In genomic region chr20:62378215-62378614, GRCh38 we compare ENCODE assay signal across 17 cellular contexts. TPM values are rescaled to one million over a fixed set of nuclear protein-coding genes. Genes with fewer than 3 reads are reported as not detected.
DNase-seq lines count a peak whose midpoint lies in the region; ATAC-seq, FAIRE-seq and TF ChIP-seq lines count a peak whose summit lies in the region.
"Had no signal": no experiment of that assay in that cellular context is flagged by ENCODE, and none has a peak within 500 bp of the region (broad histone marks: within the 10 kb centered on the region; RNA-seq: fewer than 3 reads in every experiment).

No MANE protein-coding gene starts in this region.

- no peak for FAIRE-seq in H1 (lab: Jason Lieb, UNC)
- FAIRE-seq: endometrium, H54 had no signal

- peak overlapping the region; percentile 8 for H3K4ac ChIP-seq in H1 (replicated peaks; ENCODE audit: insufficient read length, low read depth, low read length)

- 59% methylated on average over 22 of the region's 22 CpGs for WGBS in right cardiac atrium
- WGBS in H1 (ENCODE audit: extremely low coverage in 1 of 2, insufficient coverage in 1 of 2, insufficient read length in 1 of 2, insufficient replicate concordance in 2 of 2, low coverage in 1 of 2, low lambda C conversion rate in 2 of 2, missing lambda C conversion rate in 1 of 2), 2 experiments, result 85% methylated on average over 14 of the region's 22 CpGs; no CpG with 5 or more reads in 1 of the 2 experiments

- H2AK5ac ChIP-seq in H1 (ENCODE audit: low read depth, low read length), result no peak overlapping the region

- no peak overlapping the region; the same call in 1 of the 2 replicates for H4K8ac ChIP-seq in H1 (ENCODE audit: extremely low read depth, insufficient read depth, low read length)

- no peak overlapping the region for H2BK120ac ChIP-seq in H1 (replicated peaks; ENCODE audit: low read depth, low read length)

- H3K4me3 ChIP-seq in right atrium auricular region (no peak overlapping the region), right cardiac atrium (ENCODE audit: low read length) (no peak overlapping the region), H1 (ENCODE audit: extremely low read depth in 1 of 4, insufficient read depth in 2 of 4, low read depth in 3 of 4, low read length in 4 of 4) (no peak overlapping the region), neural progenitor cell (no peak overlapping the region)

- H3K36me3 ChIP-seq in right atrium auricular region (no peaks in the 10 kb centered on the region), H1 (ENCODE audit: control insufficient read depth in 2 of 4, insufficient read depth in 4 of 4, low read length in 3 of 4) (peaks cover 0 to 5% (median 2%) of the 10 kb centered on the region in 4 experiments; a peak in 4 of 8 replicates), neural progenitor cell (no peaks in the 10 kb centered on the region)

- H3K4me2 ChIP-seq in H1 (ENCODE audit: insufficient read depth in 1 of 2, low read depth in 2 of 2, low read length in 2 of 2), result no peak overlapping the region
- H3K4me2 ChIP-seq in neural progenitor cell, result no peak overlapping the region

- no peak overlapping the region for H2BK20ac ChIP-seq in H1 (ENCODE audit: low read length)

- H4K91ac ChIP-seq in H1 (replicated peaks; ENCODE audit: insufficient read length, low read length), result peak overlapping the region; percentile 73

- H3K27ac ChIP-seq in right atrium auricular region, result peak overlapping the region; percentile 57 to 78
- no peak overlapping the region for H3K27ac ChIP-seq in right cardiac atrium (ENCODE audit: low read length)
- no peak overlapping the region for H3K27ac ChIP-seq in H1 (ENCODE audit: low read depth, low read length)
- peak overlapping the region; percentile 29 for H3K27ac ChIP-seq in neural progenitor cell

- H3K23ac ChIP-seq in H1 (ENCODE audit: insufficient read length), result no peak overlapping the region

- H4K5ac ChIP-seq in H1 (ENCODE audit: insufficient read length, low read depth, low read length), result peak overlapping the region; percentile 13

- H3K79me1 ChIP-seq in H1 (ENCODE audit: low read depth, low read length), result no peaks in the 10 kb centered on the region

- H3K9ac ChIP-seq in H1 (replicated peaks in 1 of 4; ENCODE audit: extremely low read depth in 1 of 4, low read depth in 3 of 4, low read length in 3 of 4) (no peak overlapping the region), neural progenitor cell (no peak overlapping the region)

- no peak overlapping the region for H3K56ac ChIP-seq in H1 (replicated peaks; ENCODE audit: insufficient read length, low read depth, low read length)

- H4K20me1 ChIP-seq in H1 (replicated peaks in 1 of 2; ENCODE audit: control insufficient read depth in 1 of 2, insufficient read depth in 2 of 2, low read length in 2 of 2) (peaks cover 0 to 8% of the 10 kb centered on the region in 2 experiments), neural progenitor cell (ENCODE audit: low read depth) (no peaks in the 10 kb centered on the region)

- intact Hi-C loops in right cardiac atrium (cut with DNase I), result loop anchor here in 1 of 4 donors (5.0 kb wide), 1 partner anchor 76 kb away; the partner anchor contains the start of gene ADRM1

- H2AFZ ChIP-seq in H1 (ENCODE audit: low read length) (no peak overlapping the region), neural progenitor cell (replicated peaks) (no peak overlapping the region)

- H3K27ac Mint-ChIP-seq in neural progenitor cell, result no peak overlapping the region
- H3K27ac Mint-ChIP-seq: activated naive CD4-positive, alpha-beta T cell treated with anti-CD3 and anti-CD28 coated beads, Interleukin-2, amount 50 U/mL, for 24 hours; naive thymus-derived CD4-positive, alpha-beta T cell had no signal

- H2BK12ac ChIP-seq in H1 (ENCODE audit: low read depth, low read length), result peak overlapping the region; percentile 84; the same call in 1 of the 2 replicates

- no peak overlapping the region; the same call in 1 of the 2 replicates for H3K18ac ChIP-seq in H1 (ENCODE audit: extremely low read depth, low read length)

- no peaks in the 10 kb centered on the region for H3K79me2 ChIP-seq in H1 (ENCODE audit: control insufficient read depth in 1 of 2, insufficient read depth in 2 of 2, low read length in 2 of 2)
- no peaks in the 10 kb centered on the region for H3K79me2 ChIP-seq in neural progenitor cell (ENCODE audit: low read depth)

- no peak for ATAC-seq in right cardiac atrium
- ATAC-seq in HG03196 (IDR thresholded peaks at IDR 0.05; ENCODE audit: unreplicated experiment), result no peak
- ATAC-seq: naive thymus-derived CD4-positive, alpha-beta T cell; PC-3 had no signal

- H3K4me1 ChIP-seq in right atrium auricular region (peaks cover 0 to 72% of the 10 kb centered on the region in 2 donors), right cardiac atrium (ENCODE audit: control insufficient read depth, insufficient read depth, low read length) (no peaks in the 10 kb centered on the region), H1 (replicated peaks in 1 of 4; ENCODE audit: control insufficient read depth in 3 of 4, insufficient read depth in 4 of 4, low read length in 3 of 4) (peaks cover 0 to 30% (median 28%) of the 10 kb centered on the region in 4 experiments; a peak in 6 of 7 replicates), neural progenitor cell (peaks cover 13% of the 10 kb centered on the region)

- no peak for TF ChIP-seq RAD21 in H1 (IDR thresholded peaks at IDR 0.05 in 1 of 2, conservative IDR thresholded peaks at IDR 0.05 in 1 of 2; ENCODE audit: low read depth in 2 of 2, low read length in 2 of 2)

- H3K27me3 ChIP-seq in right atrium auricular region (no peaks in the 10 kb centered on the region), right cardiac atrium (ENCODE audit: control insufficient read depth, insufficient read depth) (no peaks in the 10 kb centered on the region), H1 (replicated peaks in 1 of 4; ENCODE audit: control insufficient read depth in 3 of 4, extremely low read depth in 1 of 4, insufficient read depth in 3 of 4, low read length in 3 of 4) (no peaks in the 10 kb centered on the region), neural progenitor cell (no peaks in the 10 kb centered on the region)

- peaks cover 37% of the 10 kb centered on the region for H3F3A ChIP-seq in neural progenitor cell (ENCODE audit: low read depth)

- H3K14ac ChIP-seq in H1 (ENCODE audit: insufficient read length), result no peak overlapping the region

- peaks cover 4% of the 10 kb centered on the region for H3K9me3 Mint-ChIP-seq in neural progenitor cell

- POLR2A ChIA-PET in H1 (lab: Charles Lee; ENCODE audit: partially characterized antibody), result interaction anchor here (0.8 to 10.7 kb wide), 9 partner anchors 8 to 77 kb away, joined by 3 to 213 read pairs (median 4); partner anchors contain the start of genes LAMA5 and RPS21

- H3K4me1 Mint-ChIP-seq in neural progenitor cell, result peaks cover 11% of the 10 kb centered on the region

- H3K9me3 ChIP-seq in right atrium auricular region, result no peaks in the 10 kb centered on the region
- no peaks in the 10 kb centered on the region for H3K9me3 ChIP-seq in right cardiac atrium (ENCODE audit: control insufficient read depth, low read length)
- no peaks in the 10 kb centered on the region for H3K9me3 ChIP-seq in H1 (ENCODE audit: insufficient read depth in 2 of 2, low read depth in 1 of 2, low read length in 1 of 2)
- H3K9me3 ChIP-seq in neural progenitor cell (ENCODE audit: low read depth), result no peaks in the 10 kb centered on the region

- peaks cover 5% of the 10 kb centered on the region; the same call in 1 of the 2 replicates for H3K23me2 ChIP-seq in H1 (ENCODE audit: low read depth, low read length)

- peak overlapping the region; percentile 88; the same call in 1 of the 2 replicates for H2BK5ac ChIP-seq in H1 (ENCODE audit: low read depth, low read length)

- CTCF ChIA-PET in H1 (lab: Charles Lee; ENCODE audit: partially characterized antibody), result interaction anchor here (0.6 to 14.1 kb wide), 7 partner anchors 8 to 285 kb away, joined by 3 to 212 read pairs (median 3); partner anchors contain the start of genes LAMA5 and RPS21

- TF ChIP-seq EP300 in H1 (IDR thresholded peaks at IDR 0.05; ENCODE audit: borderline replicate concordance in 1 of 2, low read depth in 2 of 2, low read length in 2 of 2), result no peak

- H3K4me3 Mint-ChIP-seq in neural progenitor cell, result no peak overlapping the region
- H3K4me3 Mint-ChIP-seq: activated naive CD4-positive, alpha-beta T cell treated with anti-CD3 and anti-CD28 coated beads, Interleukin-2, amount 50 U/mL, for 24 hours; naive thymus-derived CD4-positive, alpha-beta T cell had no signal

- TF ChIP-seq POLR2A in H1 (IDR thresholded peaks at IDR 0.05; ENCODE audit: control extremely low read depth in 1 of 2, low read depth in 2 of 2, low read length in 2 of 2), result no peak

- DNase-seq in right atrium auricular region (ENCODE audit: low spot score) (no peak), right cardiac atrium (no peak), H1 (ENCODE audit: low read depth in 1 of 2, low spot score in 2 of 2) (no peak), neural progenitor cell (ENCODE audit: low spot score) (no peak), AG20443 (ENCODE audit: low spot score) (no peak), NCI-H345 (lab: John Stamatoyannopoulos, UW) (no peak)
- no peak for DNase-seq in activated effector memory CD4-positive, alpha-beta T cell treated with anti-CD3 and anti-CD28 coated beads, Interleukin-2, amount 50 U/mL, for 16 hours
- DNase-seq: naive thymus-derived CD4-positive, alpha-beta T cell; NCI-H146; NCI-H510A treated with DMSO at 0.1 percent for 48 hours; PC-3; stimulated activated CD4-positive, alpha-beta T cell treated with anti-CD3 and anti-CD28 coated beads, Interleukin-2, amount 100 ng/mL, for 24 hours; SW 1271 had no signal

- peaks cover 12% of the 10 kb centered on the region for H3K36me3 Mint-ChIP-seq in neural progenitor cell

- peaks cover 17% of the 10 kb centered on the region for H3K27me3 Mint-ChIP-seq in neural progenitor cell (ENCODE audit: insufficient read depth, low read depth)
- H3K27me3 Mint-ChIP-seq: activated naive CD4-positive, alpha-beta T cell treated with anti-CD3 and anti-CD28 coated beads, Interleukin-2, amount 50 U/mL, for 24 hours; naive thymus-derived CD4-positive, alpha-beta T cell had no signal

- TF ChIP-seq CTCF in right atrium auricular region (IDR thresholded peaks at IDR 0.05), result no peak
- no peak for TF ChIP-seq CTCF in H1 (IDR thresholded peaks at IDR 0.05; ENCODE audit: control extremely low read depth in 1 of 3, insufficient read depth in 1 of 3, low read depth in 1 of 3, low read length in 3 of 3)
- no peak for TF ChIP-seq CTCF in neural progenitor cell (IDR thresholded peaks at IDR 0.05)

- H2BK15ac ChIP-seq in H1 (ENCODE audit: low read length), result peak overlapping the region; percentile 16; the same call in 1 of the 2 replicates

RNA-seq across cellular contexts. Expression of gene RPS21, which starts 8.7 kb away (rescaled TPM):
- total RNA-seq in right atrium auricular region (1,000 to 10,000 TPM; 1,510 to 1,937 TPM), right cardiac atrium (100 to 1,000 TPM; 703 to 815 (median 736) TPM), neural progenitor cell (ENCODE audit: low replicate concordance) (1,629 and 1,765 TPM in 2 replicates)
- polyA plus RNA-seq in right cardiac atrium (2,060 TPM), H1 (2011; rRNA removed) (7,219 and 8,331 TPM in 2 replicates)
- total RNA-seq in H1 (2021; fragmentation: NEBNext Ultra II Directional; extraction: Animal tissue kit (Norgen Biotek cat#: 25700)), result 1,787 and 1,829 TPM in 2 replicates
- polyA plus RNA-seq in H1 (2011; cell fraction: cytosol; rRNA removed), result 7,720 TPM
- 4,705 TPM for polyA plus RNA-seq in H1 (2011; cell fraction: nucleus; rRNA removed)
- polyA plus RNA-seq in H1 (2012, experiment 1 of 2), result 4,429 to 5,604 TPM (median 4,871 TPM) in 4 replicates
- 4,124 TPM for polyA plus RNA-seq in H1 (2012, experiment 2 of 2)
- 4,907 TPM for polyA plus RNA-seq in H1 (2013, experiment 1 of 2)
- polyA plus RNA-seq in H1 (2013, experiment 2 of 2), result 4,204 TPM
- 654 and 663 TPM in 2 replicates for polyA minus RNA-seq in H1 (2011; rRNA and poly(A)+ RNA removed)
- 718 TPM for polyA minus RNA-seq in H1 (2011; cell fraction: cytosol; rRNA and poly(A)+ RNA removed)
- polyA minus RNA-seq in H1 (2011; cell fraction: nucleus; rRNA and poly(A)+ RNA removed), result 1,108 TPM

RNA-seq across cellular contexts. Expression of gene LAMA5, which starts 11.1 kb away (rescaled TPM):
- 10 to 100 TPM; 61.1 to 69.4 TPM for total RNA-seq in right atrium auricular region
- total RNA-seq in right cardiac atrium, result 10 to 100 TPM; 77.4 to 97.9 (median 86.8) TPM
- polyA plus RNA-seq in right cardiac atrium, result 93.7 TPM
- total RNA-seq in H1 (2021; fragmentation: NEBNext Ultra II Directional; extraction: Animal tissue kit (Norgen Biotek cat#: 25700)), result 210 and 225 TPM in 2 replicates
- 34.4 and 90.7 TPM in 2 replicates for polyA plus RNA-seq in H1 (2011; rRNA removed)
- 57.6 TPM for polyA plus RNA-seq in H1 (2011; cell fraction: cytosol; rRNA removed)
- polyA plus RNA-seq in H1 (2011; cell fraction: nucleus; rRNA removed), result 648 TPM
- polyA plus RNA-seq in H1 (2012, experiment 1 of 2), result 136 to 235 TPM (median 223 TPM) in 4 replicates
- polyA plus RNA-seq in H1 (2012, experiment 2 of 2), result 130 TPM
- polyA plus RNA-seq in H1 (2013, experiment 1 of 2), result 107 TPM
- polyA plus RNA-seq in H1 (2013, experiment 2 of 2), result 82.4 TPM
- polyA minus RNA-seq in H1 (2011; rRNA and poly(A)+ RNA removed), result 24.2 and 31.4 TPM in 2 replicates
- 70.1 TPM for polyA minus RNA-seq in H1 (2011; cell fraction: cytosol; rRNA and poly(A)+ RNA removed)
- 212 TPM for polyA minus RNA-seq in H1 (2011; cell fraction: nucleus; rRNA and poly(A)+ RNA removed)
- total RNA-seq in neural progenitor cell (ENCODE audit: low replicate concordance), result 12.1 and 63.9 TPM in 2 replicates
- polyA plus RNA-seq: naive thymus-derived CD4-positive, alpha-beta T cell had no signal

RNA-seq across cellular contexts. Expression of gene CABLES2, which starts 28.9 kb away (rescaled TPM):
- total RNA-seq in right atrium auricular region (10 to 100 TPM; 10.8 to 17.7 TPM), right cardiac atrium (10 to 100 TPM; 12.3 to 29.4 (median 16.3) TPM), neural progenitor cell (ENCODE audit: low replicate concordance) (8.1 and 13.8 TPM in 2 replicates)
- polyA plus RNA-seq in right cardiac atrium (10.9 TPM), H1 (2011; rRNA removed) (8.8 and 10.5 TPM in 2 replicates)
- total RNA-seq in H1 (2021; fragmentation: NEBNext Ultra II Directional; extraction: Animal tissue kit (Norgen Biotek cat#: 25700)), result 8.0 TPM in 2 replicates
- polyA plus RNA-seq in H1 (2011; cell fraction: cytosol; rRNA removed), result 6.5 TPM
- 9.7 TPM for polyA plus RNA-seq in H1 (2011; cell fraction: nucleus; rRNA removed)
- polyA plus RNA-seq in H1 (2012, experiment 1 of 2), result 8.2 to 10.9 TPM (median 9.6 TPM) in 4 replicates
- 7.4 TPM for polyA plus RNA-seq in H1 (2012, experiment 2 of 2)
- 5.3 TPM for polyA plus RNA-seq in H1 (2013, experiment 1 of 2)
- polyA plus RNA-seq in H1 (2013, experiment 2 of 2), result 5.6 TPM
- 5.2 and 5.7 TPM in 2 replicates for polyA minus RNA-seq in H1 (2011; rRNA and poly(A)+ RNA removed)
- polyA minus RNA-seq in H1 (2011; cell fraction: cytosol; rRNA and poly(A)+ RNA removed), result 7.8 TPM
- polyA minus RNA-seq in H1 (2011; cell fraction: nucleus; rRNA and poly(A)+ RNA removed), result 4.3 TPM

RNA-seq across cellular contexts. Expression of gene RBBP8NL, which starts 49.1 kb away (rescaled TPM):
- total RNA-seq in right atrium auricular region (not detected), right cardiac atrium (not detected), neural progenitor cell (ENCODE audit: low replicate concordance) (0.03 TPM in 1 of 2 replicates, not detected in the other)
- polyA plus RNA-seq in right cardiac atrium (not detected), H1 (2011; rRNA removed) (0.48 and 0.88 TPM in 2 replicates)
- 0.43 and 0.59 TPM in 2 replicates for total RNA-seq in H1 (2021; fragmentation: NEBNext Ultra II Directional; extraction: Animal tissue kit (Norgen Biotek cat#: 25700))
- 0.75 TPM for polyA plus RNA-seq in H1 (2011; cell fraction: cytosol; rRNA removed)
- polyA plus RNA-seq in H1 (2011; cell fraction: nucleus; rRNA removed), result 1.4 TPM
- polyA plus RNA-seq in H1 (2012, experiment 1 of 2), result 0.55 to 1.1 TPM (median 0.65 TPM) in 4 replicates
- polyA plus RNA-seq in H1 (2012, experiment 2 of 2), result 0.46 TPM
- polyA plus RNA-seq in H1 (2013, experiment 1 of 2), result 0.71 TPM
- polyA plus RNA-seq in H1 (2013, experiment 2 of 2), result 0.63 TPM
- 0.09 and 0.20 TPM in 2 replicates for polyA minus RNA-seq in H1 (2011; rRNA and poly(A)+ RNA removed)
- 1.4 TPM for polyA minus RNA-seq in H1 (2011; cell fraction: cytosol; rRNA and poly(A)+ RNA removed)
- polyA minus RNA-seq in H1 (2011; cell fraction: nucleus; rRNA and poly(A)+ RNA removed), result 1.9 TPM
- total RNA-seq: naive thymus-derived CD4-positive, alpha-beta T cell had no signal
- polyA plus RNA-seq: naive thymus-derived CD4-positive, alpha-beta T cell had no signal

Comparison
In these comparisons a context has a peak if more than half of its experiments do, and no peak if none do; other contexts are left out.
1. H3K27ac ChIP-seq: peak in right atrium auricular region (2 of 2) and neural progenitor cell (single experiment); none in right cardiac atrium (single experiment) and H1 (single experiment).